ENCODE assay signal across 8 cellular contexts in the genomic region with DNA sequence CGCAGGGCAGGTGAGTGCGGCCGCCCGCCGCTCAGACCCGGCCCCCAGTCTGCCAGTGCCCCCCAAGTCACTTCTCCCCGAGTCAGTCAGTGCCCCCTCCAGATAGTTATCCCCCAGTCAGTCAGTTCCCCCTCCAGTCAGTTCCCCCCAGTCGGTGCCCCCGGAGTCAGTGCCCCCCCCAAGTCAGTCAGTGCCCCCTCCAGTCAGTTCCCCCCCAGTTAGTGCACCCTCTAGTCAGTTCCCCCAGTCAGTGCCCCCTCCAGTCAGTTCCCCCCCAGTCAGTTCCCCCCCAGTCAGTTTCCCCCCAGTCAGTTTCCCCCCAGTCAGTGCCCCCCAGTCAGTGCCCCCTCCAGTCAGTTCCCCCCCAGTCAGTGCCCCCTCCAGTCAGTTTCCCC. TPM values are rescaled to one million over a fixed set of nuclear protein-coding genes. Genes with fewer than 3 reads are reported as not detected.
DNase-seq lines count a peak whose midpoint lies in the region; ATAC-seq, FAIRE-seq and TF ChIP-seq lines count a peak whose summit lies in the region.

No MANE protein-coding gene starts in this region.

- H3K18ac ChIP-seq in IMR-90 (ENCODE audit: low read depth, low read length), result no peak overlapping the region; the same call in 1 of the 2 replicates

- peak overlapping the region; percentile 25; the same call in 1 of the 2 replicates for H4K5ac ChIP-seq in IMR-90 (ENCODE audit: low read depth, low read length)

- TF ChIP-seq POLR2A in IMR-90 (IDR thresholded peaks at IDR 0.05; ENCODE audit: low read depth, low read length), result no peak

- BruUV-seq in IMR-90 (replicated peaks; lab: Mats Ljungman, UMichigan), result no TSS peak

- H2BK15ac ChIP-seq in IMR-90 (ENCODE audit: low read depth, low read length), result no peak overlapping the region

- no peak for FAIRE-seq in GM19239 (lab: Jason Lieb, UNC)

- in situ Hi-C loops in IMR-90 (cut with MboI; ENCODE audit: low sequenced_read_pairs), result no loop called here

- H3K56ac ChIP-seq in IMR-90 (ENCODE audit: extremely low read depth, insufficient read depth, low read length), result peak overlapping the region; percentile 51; the same call in 1 of the 2 replicates

- H3K9ac ChIP-seq in IMR-90 (ENCODE audit: low read depth, low read length), result peak overlapping the region; percentile 92

- H3K4ac ChIP-seq in IMR-90 (ENCODE audit: low read depth, low read length), result peak overlapping the region; percentile 65

- H3K79me1 ChIP-seq in IMR-90 (ENCODE audit: low read depth in 1 of 2, low read length in 2 of 2), result peaks cover 11 to 47% of the 10 kb centered on the region in 2 experiments

- CTCF ChIA-PET in IMR-90 (lab: Yijun Ruan, JAX), result no interaction called here

- H4K8ac ChIP-seq in IMR-90 (ENCODE audit: low read depth in 2 of 2, low read length in 2 of 2), result peak overlapping the region in 1 of 2 experiments; percentile 84; a peak in 1 of 4 replicates

- H3K4me3 ChIP-seq in ACC112 (ENCODE audit: low read depth, low read length), result peak overlapping the region; percentile 86
- H3K4me3 ChIP-seq in IMR-90 (ENCODE audit: insufficient read depth, low read depth, low read length), result peak overlapping the region; percentile 57
- H3K4me3 ChIP-seq in choroid plexus epithelial cell (ENCODE audit: low read depth, low read length), result peak overlapping the region; percentile 75
- H3K4me3 ChIP-seq in muscle layer of duodenum (ENCODE audit: low read depth in 1 of 2, low read length in 2 of 2), result peak overlapping the region; percentile 52 to 88

- no peak overlapping the region for H2BK120ac ChIP-seq in IMR-90 (ENCODE audit: low read depth, low read length)

- peaks cover 34% of the 10 kb centered on the region for H3K9me1 ChIP-seq in IMR-90 (ENCODE audit: insufficient read depth, low read length)

- peaks cover 20% of the 10 kb centered on the region for H3K79me2 ChIP-seq in ACC112 (ENCODE audit: control insufficient read depth, insufficient read depth, low read length, unreplicated experiment)

- peak overlapping the region; percentile 72 for H2BK5ac ChIP-seq in IMR-90 (ENCODE audit: low read depth, low read length, poor library complexity, severe bottlenecking)

- dilution Hi-C loops in IMR-90 (cut with HindIII; ENCODE audit: low sequenced_read_pairs, unreplicated experiment), result no loop called here

- DNase-seq in IMR-90 (no peak), choroid plexus epithelial cell (ENCODE audit: low read depth) (no peak), hippocampal formation (lab: John Stamatoyannopoulos, UW) (no peak), NCI-H510A treated with DMSO at 0.1 percent for 48 hours (lab: John Stamatoyannopoulos, UW) (no peak), NCI-H748 (lab: John Stamatoyannopoulos, UW; ENCODE audit: unreplicated experiment) (no peak), GM19239 (ENCODE audit: insufficient read length, low spot score) (no peak)

- H3K27me3 ChIP-seq in ACC112 (ENCODE audit: insufficient read depth, low read length) (no peaks in the 10 kb centered on the region), IMR-90 (ENCODE audit: control insufficient read depth, insufficient read depth, low read length) (no peaks in the 10 kb centered on the region), muscle layer of duodenum (ENCODE audit: low read depth, low read length) (no peaks in the 10 kb centered on the region)

- peak overlapping the region; percentile 63 for H3K4me2 ChIP-seq in IMR-90 (ENCODE audit: low read depth, low read length)

- H3K23ac ChIP-seq in IMR-90 (ENCODE audit: low read depth, low read length), result peak overlapping the region; percentile 85; the same call in 1 of the 2 replicates

- H4K91ac ChIP-seq in IMR-90 (ENCODE audit: insufficient read depth, low read depth, low read length), result peak overlapping the region; percentile 26; the same call in 1 of the 2 replicates

- ATAC-seq in IMR-90 (ENCODE audit: low read depth), result no peak

- peak overlapping the region; percentile 95 for H2AK9ac ChIP-seq in IMR-90 (replicated peaks; ENCODE audit: low read depth, low read length, poor library complexity)

- H3K27ac ChIP-seq in ACC112 (ENCODE audit: low read depth, low read length) (no peak overlapping the region), IMR-90 (ENCODE audit: insufficient read depth, low read length) (peak overlapping the region; percentile 74), muscle layer of duodenum (ENCODE audit: low read length) (no peak overlapping the region)

- TF ChIP-seq CTCF in IMR-90 (conservative IDR thresholded peaks at IDR 0.05; ENCODE audit: low read depth, low read length) (no peak), choroid plexus epithelial cell (conservative IDR thresholded peaks at IDR 0.05; ENCODE audit: low read depth, low read length) (no peak)

- H2AFZ ChIP-seq in ACC112 (ENCODE audit: low read length, unreplicated experiment) (peak overlapping the region; percentile 25), IMR-90 (replicated peaks; ENCODE audit: low read length, poor library complexity) (peak overlapping the region; percentile 91)

- TF ChIP-seq RAD21 in IMR-90 (IDR thresholded peaks at IDR 0.05; ENCODE audit: low read length), result no peak

- no peaks in the 10 kb centered on the region for H3K4me1 ChIP-seq in ACC112 (ENCODE audit: control insufficient read depth, insufficient read depth, low read length, unreplicated experiment)
- peaks cover 5% of the 10 kb centered on the region; the same call in 1 of the 2 replicates for H3K4me1 ChIP-seq in IMR-90 (ENCODE audit: control insufficient read depth, insufficient read depth, low read length)
- H3K4me1 ChIP-seq in muscle layer of duodenum (ENCODE audit: control insufficient read depth in 1 of 2, insufficient read depth in 2 of 2, low read length in 2 of 2), result peaks cover 0 to 27% of the 10 kb centered on the region in 2 donors

- no peak overlapping the region for H2BK20ac ChIP-seq in IMR-90 (ENCODE audit: low read depth, low read length)

- H3K9me3 ChIP-seq in IMR-90 (ENCODE audit: control insufficient read depth, insufficient read depth, low read length) (no peaks in the 10 kb centered on the region), muscle layer of duodenum (ENCODE audit: control insufficient read depth in 1 of 2, low read length in 2 of 2) (no peaks in the 10 kb centered on the region)

- H4K20me1 ChIP-seq in IMR-90 (ENCODE audit: insufficient read depth, low read length), result peaks cover 30% of the 10 kb centered on the region

- H3K14ac ChIP-seq in IMR-90 (replicated peaks; ENCODE audit: low read depth, low read length), result peak overlapping the region; percentile 89

- POLR2A ChIA-PET in IMR-90 (lab: Charles Lee; ENCODE audit: unreplicated experiment), result no interaction called here

- H3K36me3 ChIP-seq in ACC112 (ENCODE audit: insufficient read depth, low read length), result no peaks in the 10 kb centered on the region
- peaks cover 7% of the 10 kb centered on the region for H3K36me3 ChIP-seq in IMR-90 (ENCODE audit: control insufficient read depth, insufficient read depth, low read length)
- peaks cover 0 to 5% of the 10 kb centered on the region in 2 donors for H3K36me3 ChIP-seq in muscle layer of duodenum (ENCODE audit: control insufficient read depth in 1 of 2, insufficient read depth in 2 of 2, low read length in 2 of 2)

- 0% methylated on average over 1 of the region's 9 CpGs; no CpG with 5 or more reads in 1 of the 2 experiments for WGBS in IMR-90 (ENCODE audit: extremely low coverage in 2 of 2, insufficient read length in 1 of 2), 2 experiments

- intact Hi-C loops in IMR-90 (cut with micrococcal nuclease), result no loop called here

- H2AK5ac ChIP-seq in IMR-90 (ENCODE audit: low read depth, low read length), result 0 out of 2 replicates have a peak overlapping the region, but pooled peaks have one; percentile 28

TF ChIP-seq in IMR-90, 13 proteins besides CTCF, POLR2A, EP300 and RAD21 (continues in another document):
- TF ChIP-seq MXI1 (IDR thresholded peaks at IDR 0.05; ENCODE audit: borderline replicate concordance, low read depth, low read length) (no peak), BHLHE40 (IDR thresholded peaks at IDR 0.05; ENCODE audit: low read depth, low read length) (no peak), RCOR1 (IDR thresholded peaks at IDR 0.05; ENCODE audit: insufficient replicate concordance, low read length) (no peak), CHD1 (IDR thresholded peaks at IDR 0.05; ENCODE audit: low read depth, low read length) (no peak), FOS (IDR thresholded peaks at IDR 0.05; ENCODE audit: low read depth, low read length) (no peak), MAFK (IDR thresholded peaks at IDR 0.05; ENCODE audit: low read depth, low read length) (no peak), MAZ (IDR thresholded peaks at IDR 0.05; ENCODE audit: borderline replicate concordance, low read depth, low read length) (no peak)
- TF ChIP-seq, protein P1, sequence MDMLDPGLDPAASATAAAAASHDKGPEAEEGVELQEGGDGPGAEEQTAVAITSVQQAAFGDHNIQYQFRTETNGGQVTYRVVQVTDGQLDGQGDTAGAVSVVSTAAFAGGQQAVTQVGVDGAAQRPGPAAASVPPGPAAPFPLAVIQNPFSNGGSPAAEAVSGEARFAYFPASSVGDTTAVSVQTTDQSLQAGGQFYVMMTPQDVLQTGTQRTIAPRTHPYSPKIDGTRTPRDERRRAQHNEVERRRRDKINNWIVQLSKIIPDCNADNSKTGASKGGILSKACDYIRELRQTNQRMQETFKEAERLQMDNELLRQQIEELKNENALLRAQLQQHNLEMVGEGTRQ (IDR thresholded peaks at IDR 0.05; ENCODE audit: low read depth, low read length), result no peak
- TF ChIP-seq, protein P2, sequence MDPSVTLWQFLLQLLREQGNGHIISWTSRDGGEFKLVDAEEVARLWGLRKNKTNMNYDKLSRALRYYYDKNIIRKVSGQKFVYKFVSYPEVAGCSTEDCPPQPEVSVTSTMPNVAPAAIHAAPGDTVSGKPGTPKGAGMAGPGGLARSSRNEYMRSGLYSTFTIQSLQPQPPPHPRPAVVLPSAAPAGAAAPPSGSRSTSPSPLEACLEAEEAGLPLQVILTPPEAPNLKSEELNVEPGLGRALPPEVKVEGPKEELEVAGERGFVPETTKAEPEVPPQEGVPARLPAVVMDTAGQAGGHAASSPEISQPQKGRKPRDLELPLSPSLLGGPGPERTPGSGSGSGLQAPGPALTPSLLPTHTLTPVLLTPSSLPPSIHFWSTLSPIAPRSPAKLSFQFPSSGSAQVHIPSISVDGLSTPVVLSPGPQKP (IDR thresholded peaks at IDR 0.05; ENCODE audit: borderline replicate concordance, low read depth, low read length), result no peak

RNA-seq across cellular contexts. Expression of a gene that starts 0.4 kb away (rescaled TPM):
- 49.4 and 51.6 TPM in 2 replicates for total RNA-seq in IMR-90 (2012; rRNA removed)
- 46.9 and 49.2 TPM in 2 replicates for polyA plus RNA-seq in IMR-90 (2012; rRNA removed)
- polyA plus RNA-seq in IMR-90 (2012; cell fraction: cytosol; rRNA removed), result 42.4 and 51.0 TPM in 2 replicates
- 130 and 243 TPM in 2 replicates for polyA plus RNA-seq in IMR-90 (2012; cell fraction: nucleus; rRNA removed; ENCODE audit: low replicate concordance)

RNA-seq across cellular contexts. Expression of a gene that starts 16.7 kb away (rescaled TPM):
- 0.36 and 0.56 TPM in 2 replicates for total RNA-seq in IMR-90 (2012; rRNA removed)
- 4.9 and 5.3 TPM in 2 replicates for polyA plus RNA-seq in IMR-90 (2012; rRNA removed)
- polyA plus RNA-seq in IMR-90 (2012; cell fraction: cytosol; rRNA removed), result 3.0 and 4.6 TPM in 2 replicates
- polyA plus RNA-seq in IMR-90 (2012; cell fraction: nucleus; rRNA removed; ENCODE audit: low replicate concordance), result 15.5 and 36.4 TPM in 2 replicates

RNA-seq across cellular contexts. Expression of a gene that starts 36.1 kb away (rescaled TPM):
- total RNA-seq in IMR-90 (2012; rRNA removed), result 73.1 and 84.7 TPM in 2 replicates
- 202 and 220 TPM in 2 replicates for polyA plus RNA-seq in IMR-90 (2012; rRNA removed)
- polyA plus RNA-seq in IMR-90 (2012; cell fraction: cytosol; rRNA removed), result 120 and 220 TPM in 2 replicates
- 452 and 943 TPM in 2 replicates for polyA plus RNA-seq in IMR-90 (2012; cell fraction: nucleus; rRNA removed; ENCODE audit: low replicate concordance)
